ENCODE assay signal across 10 cellular contexts in the genomic region with DNA sequence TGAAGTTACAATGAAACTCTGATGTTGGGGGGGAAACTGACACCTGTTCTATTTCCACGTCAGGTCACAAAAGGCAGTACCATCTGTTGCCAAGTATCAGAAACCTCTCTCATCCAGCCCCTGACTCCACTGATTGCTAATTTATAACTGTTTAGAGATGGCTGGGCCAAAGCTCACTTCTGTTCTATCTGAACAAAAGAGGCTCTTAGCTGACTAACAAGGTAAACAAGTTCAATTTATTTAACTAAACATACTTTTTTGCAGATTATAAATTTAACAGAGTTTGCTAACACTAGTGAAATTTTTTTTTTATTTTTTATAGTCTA.
"Had no signal": no experiment of that assay in that cellular context is flagged by ENCODE, and none has a peak within 500 bp of the region (broad histone marks: within the 10 kb centered on the region; RNA-seq: fewer than 3 reads in every experiment).

No MANE protein-coding gene starts in this region.

- H3K4me3 Mint-ChIP-seq: activated CD8-positive, alpha-beta T cell treated with anti-CD3 and anti-CD28 coated beads for 36 hours; naive B cell had no signal

- H3K27ac ChIP-seq: ascending aorta, cardiac muscle cell, esophagus muscularis mucosa had no signal

- H3K9me3 ChIP-seq: ascending aorta, esophagus muscularis mucosa had no signal

- DNase-seq: activated CD4-positive, alpha-beta T cell treated with anti-CD3 and anti-CD28 coated beads for 4 hours; activated CD8-positive, alpha-beta memory T cell treated with anti-CD3 and anti-CD28 coated beads, Interleukin-2, amount 50 U/mL, for 48 hours; activated CD8-positive, alpha-beta T cell treated with anti-CD3 and anti-CD28 coated beads for 36 hours; glutamatergic neuron; naive B cell; posterior cingulate gyrus; small intestine had no signal

- H3K27me3 ChIP-seq: ascending aorta, cardiac muscle cell, esophagus muscularis mucosa had no signal

- H3K36me3 ChIP-seq: ascending aorta, cardiac muscle cell, esophagus muscularis mucosa had no signal

- H3K4me3 ChIP-seq: ascending aorta, cardiac muscle cell, esophagus muscularis mucosa had no signal

- H3K27ac Mint-ChIP-seq: activated CD8-positive, alpha-beta T cell treated with anti-CD3 and anti-CD28 coated beads for 36 hours had no signal

- H3K4me1 Mint-ChIP-seq: naive B cell had no signal
